In the genomic region with DNA sequence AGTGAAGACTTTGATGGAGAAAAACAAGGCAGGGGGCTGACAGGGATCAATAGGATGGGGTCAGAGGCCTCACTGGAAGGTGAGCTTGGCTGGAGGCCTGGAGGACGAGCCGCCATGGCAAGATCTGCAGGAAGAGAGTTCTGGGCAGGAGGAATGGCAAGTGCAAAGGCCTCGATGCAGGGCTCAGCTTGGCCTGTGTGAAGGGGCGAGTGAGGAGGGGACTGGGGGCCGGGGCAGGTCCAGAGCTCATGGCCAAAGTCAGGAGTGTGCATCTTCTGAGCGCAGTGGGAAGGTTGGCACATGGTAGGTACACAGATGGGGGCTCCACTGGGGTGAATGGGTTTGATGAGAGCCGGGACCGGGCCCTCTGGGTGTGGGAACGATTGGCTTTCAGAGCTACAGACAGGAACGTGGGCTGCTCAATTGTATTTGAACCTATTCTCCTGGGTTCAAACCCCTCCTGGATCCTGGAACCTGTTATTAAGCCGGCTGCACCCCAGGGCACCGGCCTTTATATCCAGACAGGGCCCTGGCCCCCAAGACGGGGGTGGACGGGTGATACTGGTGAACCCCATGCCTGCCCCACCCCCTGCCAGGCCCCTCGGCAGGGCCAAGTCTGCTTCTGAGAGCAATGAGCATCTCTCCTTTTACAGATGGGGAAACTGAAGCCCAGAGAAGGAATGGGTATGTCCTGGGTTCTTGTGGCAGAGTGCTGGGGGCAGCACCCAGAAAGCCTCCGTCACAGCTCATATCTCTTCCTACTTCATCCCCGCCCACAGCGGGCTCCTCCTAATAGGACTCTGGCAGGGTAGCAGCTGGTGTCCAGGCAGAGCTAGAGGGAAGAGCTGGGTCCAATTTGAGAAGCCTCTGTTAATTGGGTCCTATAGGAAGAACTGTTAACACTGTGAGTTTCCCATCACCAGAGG, we compare ENCODE assay signal across 9 cellular contexts.
DNase-seq lines count a peak whose midpoint lies in the region; ATAC-seq and TF ChIP-seq lines count a peak whose summit lies in the region.
"Had no signal": no experiment of that assay in that cellular context is flagged by ENCODE, and none has a peak within 500 bp of the region (broad histone marks: within the 10 kb centered on the region; RNA-seq: fewer than 3 reads in every experiment).

No MANE protein-coding gene starts in this region.

- H3K4me2 ChIP-seq in BLaER1 treated with 17β-estradiol and CSF1 and Interleukin-3, amounts not matched to agents 10 nM and 100 nM, result peak overlapping the region; percentile 72 to 96 (median 86)

- TF ChIP-seq POLR2A in gastrocnemius medialis (IDR thresholded peaks at IDR 0.05), result no peak

- intact Hi-C loops in Panc1 (cut with micrococcal nuclease; ENCODE audit: unreplicated experiment) (loop anchor here (10.0 kb wide), 1 partner anchor 168 kb away; no protein-coding TSS in a partner anchor), gastrocnemius medialis (cut with DNase I; ENCODE audit: low total_unique reads) (loop anchor here (10.0 kb wide), 1 partner anchor 182 kb away; a partner anchor contains a TSS)

- no peaks in the 10 kb centered on the region for H3K9me3 ChIP-seq in BLaER1 treated with 17β-estradiol and CSF1 and Interleukin-3, amounts not matched to agents 10 nM and 100 nM (replicated peaks in 1 of 11)
- no peaks in the 10 kb centered on the region for H3K9me3 ChIP-seq in Panc1 (ENCODE audit: control insufficient read depth, insufficient read depth, low read depth, low read length)
- no peaks in the 10 kb centered on the region for H3K9me3 ChIP-seq in gastrocnemius medialis

- no TSS peak for BruUV-seq in Panc1 (replicated peaks; lab: Mats Ljungman, UMichigan)

- DNase-seq in Panc1 (ENCODE audit: low read depth, low spot score), result no peak
- peak; percentile 65 for DNase-seq in fibroblast of the aortic adventitia (ENCODE audit: low read depth)
- no peak for DNase-seq in gastrocnemius medialis
- DNase-seq in Ammon's horn (ENCODE audit: low spot score), result no peak
- no peak for DNase-seq in T-helper 9 cell
- DNase-seq in effector CD4-positive, alpha-beta T cell, result no peak

- no peaks in the 10 kb centered on the region for H3K36me3 ChIP-seq in BLaER1 treated with 17β-estradiol and CSF1 and Interleukin-3, amounts not matched to agents 10 nM and 100 nM
- H3K36me3 ChIP-seq in Panc1 (ENCODE audit: control insufficient read depth, insufficient read depth, low read length) (no peaks in the 10 kb centered on the region), gastrocnemius medialis (no peaks in the 10 kb centered on the region)

- H3K4me1 ChIP-seq in BLaER1 treated with 17β-estradiol and CSF1 and Interleukin-3, amounts not matched to agents 10 nM and 100 nM, result peaks cover 40 to 78% (median 69%) of the 10 kb centered on the region in 10 experiments
- peaks cover 14% of the 10 kb centered on the region for H3K4me1 ChIP-seq in Panc1 (ENCODE audit: control insufficient read depth, insufficient read depth, low read length)
- peaks cover 17 to 18% of the 10 kb centered on the region in 2 donors for H3K4me1 ChIP-seq in gastrocnemius medialis

- H4K20me1 ChIP-seq in BLaER1 treated with 17β-estradiol and CSF1 and Interleukin-3, amounts not matched to agents 10 nM and 100 nM, result peaks cover 0 to 15% (median 0%) of the 10 kb centered on the region in 11 experiments; a peak in 3 of 22 replicates

- H3K27ac ChIP-seq in BLaER1 treated with 17β-estradiol and CSF1 and Interleukin-3, amounts not matched to agents 10 nM and 100 nM, result peak overlapping the region in 10 of 11 experiments; percentile 26 to 73 (median 56); a peak in 17 of 22 replicates
- H3K27ac ChIP-seq in Panc1 (ENCODE audit: low read length) (0 out of 2 replicates have a peak overlapping the region, but pooled peaks have one; percentile 34), gastrocnemius medialis (peak overlapping the region; percentile 43 to 95 (median 84))
- H3K27ac ChIP-seq: SK-N-MC had no signal

- POLR2A ChIA-PET in Panc1 (lab: Charles Lee), result interaction anchor here (1.4 kb wide), 1 partner anchor 11 kb away, joined by 3 read pairs; no protein-coding TSS in a partner anchor

- H3K4me3 ChIP-seq in BLaER1 treated with 17β-estradiol and CSF1 and Interleukin-3, amounts not matched to agents 10 nM and 100 nM, result peak overlapping the region in 6 of 10 experiments; percentile 18 to 44 (median 34); a peak in 10 of 20 replicates
- H3K4me3 ChIP-seq in Panc1 (ENCODE audit: low read depth in 2 of 2, low read length in 2 of 2) (no peak overlapping the region), fibroblast of the aortic adventitia (ENCODE audit: low read depth, low read length) (no peak overlapping the region), gastrocnemius medialis (no peak overlapping the region)
- H3K4me3 ChIP-seq: SK-N-MC had no signal

- H3K9ac ChIP-seq in BLaER1 treated with 17β-estradiol and CSF1 and Interleukin-3, amounts not matched to agents 10 nM and 100 nM, result peak overlapping the region in 10 of 11 experiments; percentile 8 to 65 (median 48); a peak in 16 of 22 replicates

- TF ChIP-seq CTCF in Panc1 (IDR thresholded peaks at IDR 0.05) (no peak), fibroblast of the aortic adventitia (IDR thresholded peaks at IDR 0.05; ENCODE audit: insufficient read depth, low read length) (no peak), gastrocnemius medialis (IDR thresholded peaks at IDR 0.05 in 4 of 5, conservative IDR thresholded peaks at IDR 0.05 in 1 of 5) (no peak)

- ATAC-seq in Panc1 (no peak), gastrocnemius medialis (no peak), GM19452 (IDR thresholded peaks at IDR 0.05; ENCODE audit: unreplicated experiment) (no peak)

- peaks cover 0 to 5% (median 0%) of the 10 kb centered on the region in 11 experiments; a peak in 2 of 22 replicates for H3K27me3 ChIP-seq in BLaER1 treated with 17β-estradiol and CSF1 and Interleukin-3, amounts not matched to agents 10 nM and 100 nM
- H3K27me3 ChIP-seq in Panc1 (ENCODE audit: control insufficient read depth, insufficient read depth, low read length) (no peaks in the 10 kb centered on the region), gastrocnemius medialis (no peaks in the 10 kb centered on the region)

- CTCF ChIA-PET in Panc1 (lab: Charles Lee), result no interaction called here

- in situ Hi-C loops in Panc1 (cut with HindIII; ENCODE audit: low pct_unique_long_range_greater_than_20kb, low sequenced_read_pairs), result no loop called here
- in situ Hi-C loops in gastrocnemius medialis (cut with MboI; ENCODE audit: low sequenced_read_pairs in 4 of 4), result loop anchor here in 2 of 4 donors (25.0 kb wide), 2 partner anchors 91 to 166 kb away; no protein-coding TSS in a partner anchor

Comparison
In these comparisons a context has a peak if more than half of its experiments do, and no peak if none do; other contexts are left out.
1. H3K4me3 ChIP-seq: peak in BLaER1 treated with 17β-estradiol and CSF1 and Interleukin-3, amounts not matched to agents 10 nM and 100 nM (6 of 10); none in Panc1 (0 of 2), fibroblast of the aortic adventitia (single experiment) and gastrocnemius medialis (0 of 4).
2. Peak in every context shown above with its lines, with median percentiles within 50 percentile points of each other: H3K27ac ChIP-seq.